30 cellular contexts compared by ENCODE assay signal in genomic region chr2:68951899-68952298, GRCh38. TPM values are rescaled to one million over a fixed set of nuclear protein-coding genes. Genes with fewer than 3 reads are reported as not detected.
"Had no signal": no experiment of that assay in that cellular context is flagged by ENCODE, and none has a peak within 500 bp of the region (broad histone marks: within the 10 kb centered on the region; RNA-seq: fewer than 3 reads in every experiment).

No MANE protein-coding gene starts in this region.

- H3K36me3 ChIP-seq: esophagus muscularis mucosa, gastrocnemius medialis, heart right ventricle, left ventricle myocardium inferior, neutrophil, sigmoid colon, thoracic aorta, transverse colon, uterus had no signal

- DNase-seq: effector memory CD8-positive, alpha-beta T cell; gastrocnemius medialis; heart right ventricle; immature natural killer cell; left ventricle myocardium inferior; mammary epithelial cell; naive thymus-derived CD8-positive, alpha-beta T cell; posterior cingulate gyrus; sigmoid colon; stimulated activated CD4-positive, alpha-beta T cell treated with anti-CD3 and anti-CD28 coated beads, Interleukin-2, amount 100 ng/mL, for 24 hours; stimulated activated CD4-positive, alpha-beta T cell treated with anti-CD3 and anti-CD28 coated beads, Interleukin-4, amount 100 ng/mL, for 4 hours; stimulated activated naive B cell treated with anti-CD40 and anti-IgM and Interleukin-4, amounts not matched to agents 10 μg/mL and 1 μg/mL and 100 μg/mL, for 72 hours; stimulated activated naive CD8-positive, alpha-beta T cell treated with anti-CD3 and anti-CD28 coated beads, Interleukin-15, amount 100 ng/mL, for 72 hours; substantia nigra; transverse colon; uterus had no signal

- H3K4me3 ChIP-seq: esophagus muscularis mucosa, gastrocnemius medialis, heart right ventricle, left ventricle myocardium inferior, sigmoid colon, skin epidermis, thoracic aorta, transverse colon, uterus had no signal

- H3K36me3 Mint-ChIP-seq: immature natural killer cell; naive thymus-derived CD8-positive, alpha-beta T cell; stimulated activated naive B cell treated with anti-CD40 and anti-IgM and Interleukin-4, amounts not matched to agents 10 μg/mL and 1 μg/mL and 100 μg/mL, for 72 hours had no signal

- H3K4me1 ChIP-seq: esophagus muscularis mucosa, gastrocnemius medialis, left ventricle myocardium inferior, sigmoid colon, transverse colon, uterus had no signal

- H3K9me3 ChIP-seq: esophagus muscularis mucosa, gastrocnemius medialis, left ventricle myocardium inferior, neutrophil, sigmoid colon, thoracic aorta, transverse colon, uterus had no signal

- FAIRE-seq: colon, keratinocyte had no signal

- H3K27me3 Mint-ChIP-seq: dendritic cell treated with granulocyte-macrophage colony-stimulating factor and Interleukin-4, amounts not matched to agents 40 ng/mL and 50 ng/mL, for 4 days had no signal

- H3K9me3 Mint-ChIP-seq: immature natural killer cell had no signal

- H3K27ac ChIP-seq: epithelial cell of prostate, esophagus muscularis mucosa, gastrocnemius medialis, heart right ventricle, left ventricle myocardium inferior, neutrophil, sigmoid colon, skin epidermis, thoracic aorta, transverse colon, uterus had no signal

- H3K27ac Mint-ChIP-seq: dendritic cell treated with granulocyte-macrophage colony-stimulating factor and Interleukin-4, amounts not matched to agents 40 ng/mL and 50 ng/mL, for 4 days; effector memory CD8-positive, alpha-beta T cell; immature natural killer cell; naive thymus-derived CD8-positive, alpha-beta T cell; stimulated activated naive B cell treated with anti-CD40 and anti-IgM and Interleukin-4, amounts not matched to agents 10 μg/mL and 1 μg/mL and 100 μg/mL, for 72 hours had no signal

- H3K27me3 ChIP-seq: esophagus muscularis mucosa, gastrocnemius medialis, neutrophil, sigmoid colon, transverse colon, uterus had no signal

- H3K4me1 Mint-ChIP-seq: immature natural killer cell; naive thymus-derived CD8-positive, alpha-beta T cell; stimulated activated naive CD8-positive, alpha-beta T cell treated with anti-CD3 and anti-CD28 coated beads, Interleukin-15, amount 100 ng/mL, for 72 hours had no signal

- H3K4me3 Mint-ChIP-seq: dendritic cell treated with granulocyte-macrophage colony-stimulating factor and Interleukin-4, amounts not matched to agents 40 ng/mL and 50 ng/mL, for 4 days; effector memory CD8-positive, alpha-beta T cell; immature natural killer cell; naive thymus-derived CD8-positive, alpha-beta T cell; stimulated activated naive B cell treated with anti-CD40 and anti-IgM and Interleukin-4, amounts not matched to agents 10 μg/mL and 1 μg/mL and 100 μg/mL, for 72 hours; stimulated activated naive CD8-positive, alpha-beta T cell treated with anti-CD3 and anti-CD28 coated beads, Interleukin-15, amount 100 ng/mL, for 72 hours had no signal

- ATAC-seq: effector memory CD8-positive, alpha-beta T cell; gastrocnemius medialis; heart right ventricle; naive thymus-derived CD8-positive, alpha-beta T cell; stimulated activated naive B cell treated with anti-CD40 and anti-IgM and Interleukin-4, amounts not matched to agents 10 μg/mL and 1 μg/mL and 100 μg/mL, for 72 hours; stimulated activated naive CD8-positive, alpha-beta T cell treated with anti-CD3 and anti-CD28 coated beads, Interleukin-15, amount 100 ng/mL, for 72 hours had no signal

RNA-seq across cellular contexts. Expression of gene GKN2, which starts 0.8 kb away (rescaled TPM):
- total RNA-seq: esophagus muscularis mucosa; fibroblast of villous mesenchyme; gastrocnemius medialis; heart right ventricle; left ventricle myocardium inferior; mammary epithelial cell; mesenteric fat pad; mononuclear cell; naive thymus-derived CD8-positive, alpha-beta T cell; osteocyte; pulmonary artery endothelial cell; sigmoid colon; transverse colon; uterus had no signal
- polyA plus RNA-seq: heart right ventricle; immature natural killer cell; mammary epithelial cell; naive thymus-derived CD8-positive, alpha-beta T cell; neural cell had no signal

RNA-seq across cellular contexts. Expression of gene GKN1, which starts 22.5 kb away (rescaled TPM):
- total RNA-seq: esophagus muscularis mucosa; gastrocnemius medialis; heart right ventricle; left ventricle myocardium inferior; mammary epithelial cell; mesenteric fat pad; naive thymus-derived CD8-positive, alpha-beta T cell; osteocyte; pulmonary artery endothelial cell; sigmoid colon; transverse colon; uterus had no signal
- polyA plus RNA-seq: immature natural killer cell; mammary epithelial cell; naive thymus-derived CD8-positive, alpha-beta T cell; neural cell had no signal
